In the genomic region with DNA sequence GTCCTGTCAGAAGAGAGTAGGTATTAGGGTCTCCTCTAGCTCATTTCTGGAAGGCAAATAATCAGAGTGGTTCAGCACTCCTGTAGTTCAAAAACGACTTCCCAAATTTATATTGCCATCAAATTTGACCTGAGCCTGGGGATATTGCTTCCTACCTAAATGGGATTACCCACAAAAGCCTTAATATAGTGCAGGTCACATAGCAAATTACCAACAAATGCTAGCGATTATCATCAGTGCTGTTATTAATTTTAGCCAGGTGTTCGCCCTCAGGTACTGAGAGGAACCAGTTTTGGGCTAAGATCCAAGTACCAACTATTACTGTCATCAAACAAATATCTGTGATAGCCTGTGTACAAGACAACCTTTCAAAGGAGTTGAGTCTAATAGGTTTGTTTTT, we compare ENCODE assay signal across 13 cellular contexts.
DNase-seq lines count a peak whose midpoint lies in the region; ATAC-seq and TF ChIP-seq lines count a peak whose summit lies in the region.
"Had no signal": no experiment of that assay in that cellular context is flagged by ENCODE, and none has a peak within 500 bp of the region (broad histone marks: within the 10 kb centered on the region; RNA-seq: fewer than 3 reads in every experiment).

No MANE protein-coding gene starts in this region.

- H3K9me3 ChIP-seq in BE2C (no peaks in the 10 kb centered on the region), SK-N-SH (no peaks in the 10 kb centered on the region), ovary (no peaks in the 10 kb centered on the region)
- H3K9me3 ChIP-seq: Caco-2 had no signal

- no peaks in the 10 kb centered on the region for H4K20me1 ChIP-seq in SK-N-SH (ENCODE audit: insufficient read depth)

- no peaks in the 10 kb centered on the region for H3F3A ChIP-seq in SK-N-SH (replicated peaks; ENCODE audit: insufficient read depth)

- peak; percentile 5 for DNase-seq in BE2C
- peak; percentile 0 for DNase-seq in DMS79 (lab: John Stamatoyannopoulos, UW)
- DNase-seq in NCI-H1417 (lab: John Stamatoyannopoulos, UW), result peak in 2 of 3 experiments; percentile 25 to 78
- peak; percentile 57 for DNase-seq in SK-N-SH
- DNase-seq in ovary, result no peak
- DNase-seq in NCI-H1694 treated with DMSO at 0.1 percent for 48 hours (lab: John Stamatoyannopoulos, UW), result no peak
- DNase-seq: Caco-2; CD8-positive, alpha-beta T cell; GOT3; H9 had no signal

- TF ChIP-seq RAD21 in SK-N-SH (IDR thresholded peaks at IDR 0.05; ENCODE audit: low read length), result peak; percentile 25

- TF ChIP-seq POLR2A in ovary (IDR thresholded peaks at IDR 0.05), result no peak

- intact Hi-C loops in ovary (cut with DNase I), result no loop called here

- ATAC-seq in GM21367 (IDR thresholded peaks at IDR 0.05; ENCODE audit: unreplicated experiment), result no peak
- ATAC-seq: CD8-positive, alpha-beta T cell; HepG2 had no signal

- H3K9me2 ChIP-seq in SK-N-SH, result no peaks in the 10 kb centered on the region

- TF ChIP-seq EP300 in SK-N-SH (IDR thresholded peaks at IDR 0.05; ENCODE audit: borderline replicate concordance in 1 of 2, low read depth in 1 of 2, low read length in 1 of 2) (peak in 1 of 2 experiments; percentile 97; a peak in 2 of 4 replicates), ovary (IDR thresholded peaks at IDR 0.05) (no peak)

- H3K27ac ChIP-seq in SK-N-SH (ENCODE audit: low read depth in 2 of 2, low read length in 1 of 2) (peak overlapping the region in 1 of 2 experiments; percentile 99; a peak in 2 of 4 replicates), ovary (no peak overlapping the region)
- H3K27ac ChIP-seq: C4-2B had no signal

- CTCF ChIA-PET in SK-N-SH (lab: Yijun Ruan, JAX), result interaction anchor here (0.7 to 1.8 kb wide), 5 partner anchors 107 to 751 kb away, joined by 3 to 7 read pairs (median 4); no protein-coding TSS in a partner anchor

- no peaks in the 10 kb centered on the region for H3K79me2 ChIP-seq in SK-N-SH (ENCODE audit: insufficient read depth)

- H2AFZ ChIP-seq in SK-N-SH (ENCODE audit: low read depth), result no peak overlapping the region

- H3K4me1 ChIP-seq in BE2C (no peaks in the 10 kb centered on the region; the same call in 1 of the 2 replicates), SK-N-SH (ENCODE audit: control insufficient read depth in 1 of 2, insufficient read depth in 2 of 2, low read depth in 1 of 2, low read length in 1 of 2) (peaks cover 0 to 15% of the 10 kb centered on the region in 2 experiments; a peak in 2 of 4 replicates), ovary (ENCODE audit: insufficient read depth) (no peaks in the 10 kb centered on the region)
- H3K4me1 ChIP-seq: Caco-2 had no signal

- no peak for TF ChIP-seq CTCF in BE2C (IDR thresholded peaks at IDR 0.05; ENCODE audit: low read depth, low read length)
- no peak for TF ChIP-seq CTCF in SK-N-SH (IDR thresholded peaks at IDR 0.05)
- TF ChIP-seq CTCF in ovary (IDR thresholded peaks at IDR 0.05), result no peak

- H3K36me3 ChIP-seq in BE2C (no peaks in the 10 kb centered on the region), SK-N-SH (replicated peaks in 1 of 2; ENCODE audit: control insufficient read depth in 1 of 2, insufficient read depth in 2 of 2, low read length in 1 of 2) (no peaks in the 10 kb centered on the region), ovary (no peaks in the 10 kb centered on the region)

- H3K4me2 ChIP-seq in SK-N-SH, result no peak overlapping the region

- POLR2A ChIA-PET in SK-N-SH (lab: Yijun Ruan, JAX), result interaction anchor here (1.0 to 2.0 kb wide), 7 partner anchors 50 to 678 kb away, joined by 4 to 8 read pairs (median 5); no protein-coding TSS in a partner anchor

- H3K27me3 ChIP-seq in BE2C (no peaks in the 10 kb centered on the region), SK-N-SH (ENCODE audit: insufficient read depth) (no peaks in the 10 kb centered on the region), ovary (no peaks in the 10 kb centered on the region)

- H3K4me3 ChIP-seq in BE2C (ENCODE audit: low read depth, low read length) (no peak overlapping the region), SK-N-SH (ENCODE audit: low read depth in 2 of 2, low read length in 1 of 2) (no peak overlapping the region), ovary (no peak overlapping the region)

- H3K9ac ChIP-seq in SK-N-SH, result no peak overlapping the region

- 0% methylated on average over 3 of the region's 3 CpGs for WGBS in SK-N-SH (ENCODE audit: low lambda C conversion rate)
- 74 to 82% (median 80%) methylated on average over 3 of the region's 3 CpGs for WGBS in ovary, 3 donors

TF ChIP-seq in SK-N-SH, 30 proteins besides CTCF, POLR2A, EP300 and RAD21 (continues in another document):
- TF ChIP-seq SMC3 (IDR thresholded peaks at IDR 0.05; ENCODE audit: low read depth, low read length), result no peak
- TF ChIP-seq FOXJ3 (CRISPR knock-in tag; IDR thresholded peaks at IDR 0.05), result peak; percentile 92
- TF ChIP-seq, protein P1, sequence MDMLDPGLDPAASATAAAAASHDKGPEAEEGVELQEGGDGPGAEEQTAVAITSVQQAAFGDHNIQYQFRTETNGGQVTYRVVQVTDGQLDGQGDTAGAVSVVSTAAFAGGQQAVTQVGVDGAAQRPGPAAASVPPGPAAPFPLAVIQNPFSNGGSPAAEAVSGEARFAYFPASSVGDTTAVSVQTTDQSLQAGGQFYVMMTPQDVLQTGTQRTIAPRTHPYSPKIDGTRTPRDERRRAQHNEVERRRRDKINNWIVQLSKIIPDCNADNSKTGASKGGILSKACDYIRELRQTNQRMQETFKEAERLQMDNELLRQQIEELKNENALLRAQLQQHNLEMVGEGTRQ (IDR thresholded peaks at IDR 0.05; ENCODE audit: borderline replicate concordance, low read depth, low read length), result no peak
- no peak for TF ChIP-seq POLR2AphosphoS5 (IDR thresholded peaks at IDR 0.05; ENCODE audit: low read depth, low read length)
- TF ChIP-seq MXI1 (IDR thresholded peaks at IDR 0.05; ENCODE audit: low read depth, low read length), result no peak; the same call in 1 of the 2 replicates
- no peak for TF ChIP-seq MEF2A (IDR thresholded peaks at IDR 0.05; ENCODE audit: borderline replicate concordance, low read depth)
- no peak for TF ChIP-seq TEAD4 (IDR thresholded peaks at IDR 0.05; ENCODE audit: borderline replicate concordance, insufficient read depth)
- TF ChIP-seq, protein P2, sequence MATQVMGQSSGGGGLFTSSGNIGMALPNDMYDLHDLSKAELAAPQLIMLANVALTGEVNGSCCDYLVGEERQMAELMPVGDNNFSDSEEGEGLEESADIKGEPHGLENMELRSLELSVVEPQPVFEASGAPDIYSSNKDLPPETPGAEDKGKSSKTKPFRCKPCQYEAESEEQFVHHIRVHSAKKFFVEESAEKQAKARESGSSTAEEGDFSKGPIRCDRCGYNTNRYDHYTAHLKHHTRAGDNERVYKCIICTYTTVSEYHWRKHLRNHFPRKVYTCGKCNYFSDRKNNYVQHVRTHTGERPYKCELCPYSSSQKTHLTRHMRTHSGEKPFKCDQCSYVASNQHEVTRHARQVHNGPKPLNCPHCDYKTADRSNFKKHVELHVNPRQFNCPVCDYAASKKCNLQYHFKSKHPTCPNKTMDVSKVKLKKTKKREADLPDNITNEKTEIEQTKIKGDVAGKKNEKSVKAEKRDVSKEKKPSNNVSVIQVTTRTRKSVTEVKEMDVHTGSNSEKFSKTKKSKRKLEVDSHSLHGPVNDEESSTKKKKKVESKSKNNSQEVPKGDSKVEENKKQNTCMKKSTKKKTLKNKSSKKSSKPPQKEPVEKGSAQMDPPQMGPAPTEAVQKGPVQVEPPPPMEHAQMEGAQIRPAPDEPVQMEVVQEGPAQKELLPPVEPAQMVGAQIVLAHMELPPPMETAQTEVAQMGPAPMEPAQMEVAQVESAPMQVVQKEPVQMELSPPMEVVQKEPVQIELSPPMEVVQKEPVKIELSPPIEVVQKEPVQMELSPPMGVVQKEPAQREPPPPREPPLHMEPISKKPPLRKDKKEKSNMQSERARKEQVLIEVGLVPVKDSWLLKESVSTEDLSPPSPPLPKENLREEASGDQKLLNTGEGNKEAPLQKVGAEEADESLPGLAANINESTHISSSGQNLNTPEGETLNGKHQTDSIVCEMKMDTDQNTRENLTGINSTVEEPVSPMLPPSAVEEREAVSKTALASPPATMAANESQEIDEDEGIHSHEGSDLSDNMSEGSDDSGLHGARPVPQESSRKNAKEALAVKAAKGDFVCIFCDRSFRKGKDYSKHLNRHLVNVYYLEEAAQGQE (IDR thresholded peaks at IDR 0.05; ENCODE audit: low read depth, low read length), result no peak
- no peak for TF ChIP-seq SIN3A (IDR thresholded peaks at IDR 0.05; ENCODE audit: borderline replicate concordance, low read depth, low read length)
- no peak for TF ChIP-seq ELF1 (IDR thresholded peaks at IDR 0.05)
- TF ChIP-seq NRF1 (IDR thresholded peaks at IDR 0.05; ENCODE audit: low read depth, low read length), result no peak
- TF ChIP-seq, protein P3, sequence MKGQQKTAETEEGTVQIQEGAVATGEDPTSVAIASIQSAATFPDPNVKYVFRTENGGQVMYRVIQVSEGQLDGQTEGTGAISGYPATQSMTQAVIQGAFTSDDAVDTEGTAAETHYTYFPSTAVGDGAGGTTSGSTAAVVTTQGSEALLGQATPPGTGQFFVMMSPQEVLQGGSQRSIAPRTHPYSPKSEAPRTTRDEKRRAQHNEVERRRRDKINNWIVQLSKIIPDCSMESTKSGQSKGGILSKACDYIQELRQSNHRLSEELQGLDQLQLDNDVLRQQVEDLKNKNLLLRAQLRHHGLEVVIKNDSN (IDR thresholded peaks at IDR 0.05; ENCODE audit: borderline replicate concordance, low read depth), result no peak
- TF ChIP-seq, protein P4, sequence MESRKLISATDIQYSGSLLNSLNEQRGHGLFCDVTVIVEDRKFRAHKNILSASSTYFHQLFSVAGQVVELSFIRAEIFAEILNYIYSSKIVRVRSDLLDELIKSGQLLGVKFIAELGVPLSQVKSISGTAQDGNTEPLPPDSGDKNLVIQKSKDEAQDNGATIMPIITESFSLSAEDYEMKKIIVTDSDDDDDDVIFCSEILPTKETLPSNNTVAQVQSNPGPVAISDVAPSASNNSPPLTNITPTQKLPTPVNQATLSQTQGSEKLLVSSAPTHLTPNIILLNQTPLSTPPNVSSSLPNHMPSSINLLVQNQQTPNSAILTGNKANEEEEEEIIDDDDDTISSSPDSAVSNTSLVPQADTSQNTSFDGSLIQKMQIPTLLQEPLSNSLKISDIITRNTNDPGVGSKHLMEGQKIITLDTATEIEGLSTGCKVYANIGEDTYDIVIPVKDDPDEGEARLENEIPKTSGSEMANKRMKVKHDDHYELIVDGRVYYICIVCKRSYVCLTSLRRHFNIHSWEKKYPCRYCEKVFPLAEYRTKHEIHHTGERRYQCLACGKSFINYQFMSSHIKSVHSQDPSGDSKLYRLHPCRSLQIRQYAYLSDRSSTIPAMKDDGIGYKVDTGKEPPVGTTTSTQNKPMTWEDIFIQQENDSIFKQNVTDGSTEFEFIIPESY (IDR thresholded peaks at IDR 0.05; ENCODE audit: borderline replicate concordance, low read depth), result no peak
- peak; percentile 77; the same call in 1 of the 2 replicates for TF ChIP-seq RCOR1 (IDR thresholded peaks at IDR 0.05; ENCODE audit: low read length)
- TF ChIP-seq CHD2 (IDR thresholded peaks at IDR 0.05; ENCODE audit: low read length, partially characterized antibody), result peak; percentile 83

Comparison
In these comparisons a context has a peak if more than half of its experiments do, and no peak if none do; other contexts are left out.
1. DNase-seq: peak in BE2C (single experiment), DMS79 (single experiment), NCI-H1417 (2 of 3) and SK-N-SH (single experiment); none in ovary (0 of 5) and NCI-H1694 treated with DMSO at 0.1 percent for 48 hours (single experiment).